ENCODE assay signal across 20 cellular contexts in the genomic region with DNA sequence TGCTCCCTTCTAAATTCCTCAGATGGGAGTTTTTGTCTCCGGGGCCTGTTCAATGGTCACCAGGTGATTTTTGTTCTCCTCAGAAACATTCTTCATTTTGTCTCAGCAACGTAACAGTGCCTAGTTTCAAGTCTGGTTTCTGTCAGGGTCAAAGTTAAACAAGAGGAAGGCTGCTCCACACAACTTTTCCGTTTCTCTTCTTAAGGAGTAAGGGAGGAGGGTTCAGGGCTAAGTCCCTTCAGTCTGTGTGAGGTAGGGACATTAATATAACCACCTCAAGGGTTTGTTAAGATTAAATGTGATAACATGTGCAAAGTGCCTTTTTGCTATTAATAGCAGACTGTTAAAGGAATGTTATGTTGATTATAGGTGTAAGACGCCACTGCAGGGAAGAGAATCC. TPM values are rescaled to one million over a fixed set of nuclear protein-coding genes. Genes with fewer than 3 reads are reported as not detected.
A peak's percentile ranks its signal among the peaks of the same experiment; 100 is the strongest.
DNase-seq lines count a peak whose midpoint lies in the region; ATAC-seq and TF ChIP-seq lines count a peak whose summit lies in the region.
"Had no signal": no experiment of that assay in that cellular context is flagged by ENCODE, and none has a peak within 500 bp of the region (broad histone marks: within the 10 kb centered on the region; RNA-seq: fewer than 3 reads in every experiment).

No MANE protein-coding gene starts in this region.

- WGBS in endodermal cell (ENCODE audit: insufficient coverage in 1 of 2, insufficient read length in 1 of 2), 2 experiments: 59 to 66% methylated on average over 2 to 3 of the region's 4 CpGs

- intact Hi-C loops in vagina (cut with DNase I): no loop called here

- peaks cover 10% of the 10 kb centered on the region for H3K4me1 Mint-ChIP-seq in T-helper 2 cell treated with Interferon-gamma antibody and Interleukin-4, amounts not matched to agents 5 μg/mL and 100 μg/mL, for 36 hours (ENCODE audit: low read depth)
- peaks cover 26% of the 10 kb centered on the region for H3K4me1 Mint-ChIP-seq in endodermal cell
- no peaks in the 10 kb centered on the region for H3K4me1 Mint-ChIP-seq in progenitor cell of endocrine pancreas (ENCODE audit: low read depth)

- TF ChIP-seq CTCF in endodermal cell (conservative IDR thresholded peaks at IDR 0.05) (no peak), vagina (IDR thresholded peaks at IDR 0.05) (no peak), progenitor cell of endocrine pancreas (IDR thresholded peaks at IDR 0.05; ENCODE audit: unreplicated experiment) (no peak)

- H3K36me3 ChIP-seq in endodermal cell (ENCODE audit: control insufficient read depth, insufficient read depth, low read length) (peaks cover 6% of the 10 kb centered on the region), vagina (no peaks in the 10 kb centered on the region)
- H3K36me3 ChIP-seq: BLaER1, HAP-1 had no signal

- no peak for DNase-seq in T-helper 2 cell treated with Interferon-gamma antibody and Interleukin-4, amounts not matched to agents 5 μg/mL and 100 μg/mL, for 36 hours (ENCODE audit: low spot score)
- DNase-seq in T-helper 2 cell (no peak), MV-4-11 (lab: John Stamatoyannopoulos, UW) (peak; percentile 5), endodermal cell (no peak), vagina (ENCODE audit: extremely low spot score in 2 of 2) (no peak), progenitor cell of endocrine pancreas (ENCODE audit: low spot score, unreplicated experiment) (no peak)
- DNase-seq: Calu3; CD8-positive, alpha-beta T cell; DMS 273 treated with DMSO at 0.1 percent for 48 hours; DMS53; DND-41; EL; GM23248 had no signal

- H3K9me3 Mint-ChIP-seq in T-helper 2 cell treated with Interferon-gamma antibody and Interleukin-4, amounts not matched to agents 5 μg/mL and 100 μg/mL, for 36 hours: peaks cover 25% of the 10 kb centered on the region
- H3K9me3 Mint-ChIP-seq in endodermal cell (peaks cover 43% of the 10 kb centered on the region), progenitor cell of endocrine pancreas (ENCODE audit: low read depth) (peaks cover 19% of the 10 kb centered on the region)

- no peak for TF ChIP-seq POLR2A in vagina (IDR thresholded peaks at IDR 0.05)

- no peak overlapping the region for H3K4me3 ChIP-seq in endodermal cell (ENCODE audit: low read length)
- no peak overlapping the region for H3K4me3 ChIP-seq in vagina
- H3K4me3 ChIP-seq: A549, BLaER1, GM12878, GM23248, HAP-1 had no signal

- H3K4me1 ChIP-seq in endodermal cell (ENCODE audit: control insufficient read depth, insufficient read depth, low read length) (peaks cover 13% of the 10 kb centered on the region), vagina (no peaks in the 10 kb centered on the region)
- H3K4me1 ChIP-seq: A549, HAP-1 had no signal

- ATAC-seq in GM18520 (IDR thresholded peaks at IDR 0.05; ENCODE audit: unreplicated experiment): no peak
- ATAC-seq: A549; CD8-positive, alpha-beta T cell; GM12878 had no signal

- H3K27me3 Mint-ChIP-seq in T-helper 2 cell treated with Interferon-gamma antibody and Interleukin-4, amounts not matched to agents 5 μg/mL and 100 μg/mL, for 36 hours (ENCODE audit: low read depth): peaks cover 9% of the 10 kb centered on the region
- no peaks in the 10 kb centered on the region for H3K27me3 Mint-ChIP-seq in endodermal cell (ENCODE audit: insufficient read depth)
- H3K27me3 Mint-ChIP-seq in progenitor cell of endocrine pancreas: no peaks in the 10 kb centered on the region

- no peak overlapping the region for H3K4me3 Mint-ChIP-seq in T-helper 2 cell treated with Interferon-gamma antibody and Interleukin-4, amounts not matched to agents 5 μg/mL and 100 μg/mL, for 36 hours
- H3K4me3 Mint-ChIP-seq in endodermal cell (peak overlapping the region; percentile 8), progenitor cell of endocrine pancreas (ENCODE audit: low read depth) (no peak overlapping the region)
- H3K4me3 Mint-ChIP-seq: CD14-positive monocyte; CD8-positive, alpha-beta T cell had no signal

- peak overlapping the region; percentile 50 for H3K9ac ChIP-seq in endodermal cell (ENCODE audit: extremely low read depth, low read length, poor library complexity, severe bottlenecking)
- H3K9ac ChIP-seq: BLaER1, GM23248 had no signal

- H3K9me3 ChIP-seq in endodermal cell (ENCODE audit: control insufficient read depth, low read length) (peaks cover 51% of the 10 kb centered on the region), vagina (no peaks in the 10 kb centered on the region)

- H3K27ac ChIP-seq in endodermal cell (ENCODE audit: low read depth, low read length) (no peak overlapping the region), vagina (no peak overlapping the region)
- H3K27ac ChIP-seq: 22Rv1, A549, BLaER1, GM23248 had no signal

- H3K27me3 ChIP-seq in endodermal cell (ENCODE audit: control insufficient read depth, insufficient read depth, low read length, poor library complexity, severe bottlenecking): no peaks in the 10 kb centered on the region
- H3K27me3 ChIP-seq in vagina: no peaks in the 10 kb centered on the region
- H3K27me3 ChIP-seq: BLaER1 had no signal

- peaks cover 17% of the 10 kb centered on the region for H3K36me3 Mint-ChIP-seq in T-helper 2 cell treated with Interferon-gamma antibody and Interleukin-4, amounts not matched to agents 5 μg/mL and 100 μg/mL, for 36 hours (ENCODE audit: low read depth)
- H3K36me3 Mint-ChIP-seq in endodermal cell (ENCODE audit: low read depth) (peaks cover 16% of the 10 kb centered on the region), progenitor cell of endocrine pancreas (ENCODE audit: insufficient read depth) (peaks cover 10% of the 10 kb centered on the region)
- H3K36me3 Mint-ChIP-seq: CD8-positive, alpha-beta T cell had no signal

- peak overlapping the region; percentile 8 for H3K27ac Mint-ChIP-seq in T-helper 2 cell treated with Interferon-gamma antibody and Interleukin-4, amounts not matched to agents 5 μg/mL and 100 μg/mL, for 36 hours
- peak overlapping the region; percentile 97 for H3K27ac Mint-ChIP-seq in endodermal cell
- no peak overlapping the region for H3K27ac Mint-ChIP-seq in progenitor cell of endocrine pancreas
- H3K27ac Mint-ChIP-seq: CD14-positive monocyte; CD8-positive, alpha-beta T cell had no signal

RNA-seq across cellular contexts. Expression of a gene that starts 41.8 kb away (rescaled TPM):
- total RNA-seq in endodermal cell (10 to 100 TPM; 31.8 to 32.7 TPM), vagina (18.2 TPM), progenitor cell of endocrine pancreas (21.0 TPM in 2 replicates)
- 14.5 TPM for polyA plus RNA-seq in endodermal cell (2013, experiment 1 of 2)
- polyA plus RNA-seq in endodermal cell (2013, experiment 2 of 2): 13.2 TPM
